In genomic region chr3:31754575-31755278, GRCh38 we compare ENCODE assay signal across 14 cellular contexts.
DNase-seq lines count a peak whose midpoint lies in the region; ATAC-seq, FAIRE-seq and TF ChIP-seq lines count a peak whose summit lies in the region.
"Had no signal": no experiment of that assay in that cellular context is flagged by ENCODE, and none has a peak within 500 bp of the region (broad histone marks: within the 10 kb centered on the region; RNA-seq: fewer than 3 reads in every experiment).

No MANE protein-coding gene starts in this region.

- CTCF ChIA-PET in SK-N-SH (lab: Yijun Ruan, JAX), result interaction anchor here (0.6 to 2.3 kb wide), 4 partner anchors 12 to 144 kb away, joined by 3 to 7 read pairs (median 4); no protein-coding TSS in a partner anchor

- no peak for TF ChIP-seq RAD21 in SK-N-SH (IDR thresholded peaks at IDR 0.05; ENCODE audit: low read length)

- no peak overlapping the region for H3K4me3 Mint-ChIP-seq in mesothelial cell of epicardium
- H3K4me3 Mint-ChIP-seq: stimulated activated naive CD8-positive, alpha-beta T cell treated with anti-CD3 and anti-CD28 coated beads, Interleukin-15, Interleukin-2, amounts not matched to agents 100 ng/mL and 50 ng/mL, for 24 hours had no signal

- H3K27me3 ChIP-seq in SK-N-SH (ENCODE audit: insufficient read depth), result no peaks in the 10 kb centered on the region
- H3K27me3 ChIP-seq in suprapubic skin, result no peaks in the 10 kb centered on the region
- H3K27me3 ChIP-seq: sigmoid colon had no signal

- TF ChIP-seq EP300 in SK-N-SH (IDR thresholded peaks at IDR 0.05; ENCODE audit: borderline replicate concordance in 1 of 2, low read depth in 1 of 2, low read length in 1 of 2) (peak in 1 of 2 experiments; percentile 47; a peak in 1 of 4 replicates), suprapubic skin (IDR thresholded peaks at IDR 0.05) (no peak)

- no peak for ATAC-seq in SK-N-SH treated with all-trans-retinoic acid at 6 μM for 48 hours
- peak; percentile 92 for ATAC-seq in GM21576 (IDR thresholded peaks at IDR 0.05; ENCODE audit: unreplicated experiment)
- ATAC-seq in HG03280 (IDR thresholded peaks at IDR 0.05; ENCODE audit: unreplicated experiment), result peak; percentile 92

- TF ChIP-seq CTCF in SK-N-SH (IDR thresholded peaks at IDR 0.05) (no peak), mesothelial cell of epicardium (IDR thresholded peaks at IDR 0.05; ENCODE audit: unreplicated experiment) (no peak), suprapubic skin (IDR thresholded peaks at IDR 0.05) (no peak)

- no peaks in the 10 kb centered on the region for H3K27me3 Mint-ChIP-seq in mesothelial cell of epicardium (ENCODE audit: low read depth)

- H3K9ac ChIP-seq in SK-N-SH, result no peak overlapping the region

- DNase-seq in SK-N-SH (peak; percentile 7), mesothelial cell of epicardium (ENCODE audit: low spot score in 2 of 2, unreplicated experiment in 2 of 2) (no peak), RKO (ENCODE audit: low spot score) (no peak), suprapubic skin (ENCODE audit: low spot score in 2 of 2) (no peak), frontal cortex (ENCODE audit: low spot score in 2 of 2) (no peak)
- DNase-seq: amygdala, GDM1, NCI-H82, sigmoid colon had no signal

- peaks cover 10% of the 10 kb centered on the region for H3K36me3 Mint-ChIP-seq in mesothelial cell of epicardium

- POLR2A ChIA-PET in SK-N-SH (lab: Yijun Ruan, JAX), result no interaction called here

- no peak for TF ChIP-seq POLR2A in suprapubic skin (IDR thresholded peaks at IDR 0.05)

- H3K27ac Mint-ChIP-seq in mesothelial cell of epicardium, result peak overlapping the region; percentile 70
- H3K27ac Mint-ChIP-seq: stimulated activated naive CD8-positive, alpha-beta T cell treated with anti-CD3 and anti-CD28 coated beads, Interleukin-15, Interleukin-2, amounts not matched to agents 100 ng/mL and 50 ng/mL, for 24 hours had no signal

- WGBS in SK-N-SH (ENCODE audit: low lambda C conversion rate), result 27% methylated on average over 6 of the region's 6 CpGs
- 65% methylated on average over 6 of the region's 6 CpGs for WGBS in suprapubic skin

- H3K4me1 ChIP-seq in SK-N-SH (ENCODE audit: control insufficient read depth in 1 of 2, insufficient read depth in 2 of 2, low read depth in 1 of 2, low read length in 1 of 2) (peaks cover 0 to 11% of the 10 kb centered on the region in 2 experiments; a peak in 2 of 4 replicates), suprapubic skin (peaks cover 20% of the 10 kb centered on the region)
- H3K4me1 ChIP-seq: sigmoid colon had no signal

- H3F3A ChIP-seq in SK-N-SH (replicated peaks; ENCODE audit: insufficient read depth), result no peaks in the 10 kb centered on the region

- H2AFZ ChIP-seq in SK-N-SH (ENCODE audit: low read depth), result no peak overlapping the region

- no peaks in the 10 kb centered on the region for H4K20me1 ChIP-seq in SK-N-SH (ENCODE audit: insufficient read depth)

- H3K4me3 ChIP-seq in SK-N-SH (ENCODE audit: low read depth in 2 of 2, low read length in 1 of 2), result no peak overlapping the region
- H3K4me3 ChIP-seq in suprapubic skin, result no peak overlapping the region
- H3K4me3 ChIP-seq: sigmoid colon had no signal

- no peaks in the 10 kb centered on the region for H3K9me2 ChIP-seq in SK-N-SH

- H3K4me2 ChIP-seq in SK-N-SH, result no peak overlapping the region

- H3K9me3 Mint-ChIP-seq in mesothelial cell of epicardium, result peaks cover 13% of the 10 kb centered on the region
- H3K9me3 Mint-ChIP-seq: stimulated activated naive CD8-positive, alpha-beta T cell treated with anti-CD3 and anti-CD28 coated beads, Interleukin-15, Interleukin-2, amounts not matched to agents 100 ng/mL and 50 ng/mL, for 24 hours had no signal

- H3K9me3 ChIP-seq in SK-N-SH (no peaks in the 10 kb centered on the region), suprapubic skin (no peaks in the 10 kb centered on the region)
- H3K9me3 ChIP-seq: sigmoid colon had no signal

- H3K79me2 ChIP-seq in SK-N-SH (ENCODE audit: insufficient read depth), result no peaks in the 10 kb centered on the region

- H3K36me3 ChIP-seq in SK-N-SH (replicated peaks in 1 of 2; ENCODE audit: control insufficient read depth in 1 of 2, insufficient read depth in 2 of 2, low read length in 1 of 2), result no peaks in the 10 kb centered on the region
- no peaks in the 10 kb centered on the region for H3K36me3 ChIP-seq in suprapubic skin
- H3K36me3 ChIP-seq: sigmoid colon had no signal

- H3K27ac ChIP-seq in SK-N-SH (ENCODE audit: low read depth in 2 of 2, low read length in 1 of 2) (peak overlapping the region in 1 of 2 experiments; percentile 16; a peak in 1 of 4 replicates), suprapubic skin (no peak overlapping the region)
- H3K27ac ChIP-seq: 22Rv1, sigmoid colon had no signal

- FAIRE-seq in frontal cortex (lab: Jason Lieb, UNC), result no peak

- peaks cover 64% of the 10 kb centered on the region for H3K4me1 Mint-ChIP-seq in mesothelial cell of epicardium

TF ChIP-seq in SK-N-SH, 30 proteins besides CTCF, POLR2A, EP300 and RAD21:
- no peak for TF ChIP-seq TCF12 (IDR thresholded peaks at IDR 0.05)
- peak; percentile 38; the same call in 1 of the 2 replicates for TF ChIP-seq RCOR1 (IDR thresholded peaks at IDR 0.05; ENCODE audit: low read length)
- peak; percentile 67; the same call in 1 of the 2 replicates for TF ChIP-seq GATA2 (CRISPR knock-in tag; IDR thresholded peaks at IDR 0.05)

TF ChIP-seq in SK-N-SH treated with all-trans-retinoic acid at 6 μM for 48 hours, 23 proteins besides CTCF, POLR2A, EP300 and RAD21 (continues in another document):
- TF ChIP-seq OSR1 (CRISPR knock-in tag; IDR thresholded peaks at IDR 0.05) (no peak), ZNF565 (CRISPR knock-in tag; conservative IDR thresholded peaks at IDR 0.05; ENCODE audit: low read depth) (no peak), CSDC2 (CRISPR knock-in tag; IDR thresholded peaks at IDR 0.05) (no peak), PPARA (CRISPR knock-in tag; IDR thresholded peaks at IDR 0.05; ENCODE audit: borderline replicate concordance) (no peak), PATZ1 (CRISPR knock-in tag; IDR thresholded peaks at IDR 0.05; ENCODE audit: borderline replicate concordance) (no peak), ZNF70 (CRISPR knock-in tag; IDR thresholded peaks at IDR 0.05) (no peak), ZFP30 (CRISPR knock-in tag; IDR thresholded peaks at IDR 0.05) (no peak), ESRRG (CRISPR knock-in tag; IDR thresholded peaks at IDR 0.05) (no peak), POU6F1 (CRISPR knock-in tag; IDR thresholded peaks at IDR 0.05; ENCODE audit: borderline replicate concordance, low read depth) (no peak), TSHZ2 (CRISPR knock-in tag; IDR thresholded peaks at IDR 0.05) (no peak)
